In genomic region chr1:17162941-17163340, GRCh38 we compare ENCODE assay signal across 22 cellular contexts. TPM values are rescaled to one million over a fixed set of nuclear protein-coding genes. Genes with fewer than 3 reads are reported as not detected.
DNase-seq lines count a peak whose midpoint lies in the region; ATAC-seq and TF ChIP-seq lines count a peak whose summit lies in the region.
"Had no signal": no experiment of that assay in that cellular context is flagged by ENCODE, and none has a peak within 500 bp of the region (broad histone marks: within the 10 kb centered on the region; RNA-seq: fewer than 3 reads in every experiment).

No MANE protein-coding gene starts in this region.

- no peaks in the 10 kb centered on the region for H3K4me1 ChIP-seq in BE2C
- peaks cover 7% of the 10 kb centered on the region for H3K4me1 ChIP-seq in GM23248 (ENCODE audit: insufficient read depth)
- H3K4me1 ChIP-seq in Panc1 (ENCODE audit: control insufficient read depth, insufficient read depth, low read length): peaks cover 20% of the 10 kb centered on the region
- no peaks in the 10 kb centered on the region for H3K4me1 ChIP-seq in colonic mucosa

- intact Hi-C loops in Panc1 (cut with micrococcal nuclease; ENCODE audit: unreplicated experiment): no loop called here
- intact Hi-C loops in colonic mucosa (cut with DNase I): no loop called here

- 83 to 85% methylated on average over 7 of the region's 7 CpGs for WGBS in GM23248 (ENCODE audit: low coverage in 1 of 2, low lambda C conversion rate in 2 of 2, missing lambda C conversion rate in 2 of 2), 2 experiments

- no peak overlapping the region for H3K27ac ChIP-seq in GM23248
- H3K27ac ChIP-seq in Panc1 (ENCODE audit: low read length): peak overlapping the region; percentile 64
- H3K27ac ChIP-seq in colonic mucosa: no peak overlapping the region

- CTCF ChIA-PET in Panc1 (lab: Charles Lee): no interaction called here

- H3K27me3 ChIP-seq in BE2C: no peaks in the 10 kb centered on the region
- no peaks in the 10 kb centered on the region for H3K27me3 ChIP-seq in GM23248 (replicated peaks; ENCODE audit: insufficient read depth)
- H3K27me3 ChIP-seq in Panc1 (ENCODE audit: control insufficient read depth, insufficient read depth, low read length): no peaks in the 10 kb centered on the region
- H3K27me3 ChIP-seq in kidney epithelial cell (ENCODE audit: control insufficient read depth, insufficient read depth, low read length): no peaks in the 10 kb centered on the region
- H3K27me3 ChIP-seq in colonic mucosa: no peaks in the 10 kb centered on the region

- DNase-seq in BE2C (peak; percentile 25), GM23248 (peak; percentile 56), Panc1 (ENCODE audit: low read depth, low spot score) (no peak), kidney epithelial cell (ENCODE audit: low read depth) (peak; percentile 59), colonic mucosa (no peak), C1 segment of cervical spinal cord (lab: John Stamatoyannopoulos, UW) (no peak), KG1 (lab: John Stamatoyannopoulos, UW) (no peak)
- DNase-seq: activated CD4-positive, CD25-positive, alpha-beta regulatory T cell; activated naive CD4-positive, alpha-beta T cell treated with Interleukin-2 at 50 U/mL for 16 hours; activated T-cell treated with anti-CD3 and anti-CD28 coated beads, Interleukin-2, amount 50 U/mL, for 4 hours; amygdala; caudate nucleus; CD4-positive, alpha-beta memory T cell; GOT3; NCI-H1417; posterior cingulate gyrus had no signal

- H3K36me3 ChIP-seq in BE2C: no peaks in the 10 kb centered on the region
- no peaks in the 10 kb centered on the region for H3K36me3 ChIP-seq in GM23248 (ENCODE audit: low read depth)
- H3K36me3 ChIP-seq in Panc1 (ENCODE audit: control insufficient read depth, insufficient read depth, low read length): no peaks in the 10 kb centered on the region
- no peaks in the 10 kb centered on the region for H3K36me3 ChIP-seq in kidney epithelial cell (ENCODE audit: control insufficient read depth, insufficient read depth, low read length)
- no peaks in the 10 kb centered on the region for H3K36me3 ChIP-seq in colonic mucosa

- H3K9me3 ChIP-seq in BE2C (no peaks in the 10 kb centered on the region), GM23248 (ENCODE audit: low read depth) (no peaks in the 10 kb centered on the region), Panc1 (ENCODE audit: control insufficient read depth, insufficient read depth, low read depth, low read length) (no peaks in the 10 kb centered on the region), colonic mucosa (no peaks in the 10 kb centered on the region)

- H3F3A ChIP-seq in GM23248 (ENCODE audit: insufficient read depth): peaks cover 6% of the 10 kb centered on the region; the same call in 1 of the 2 replicates

- in situ Hi-C loops in GM23248 (cut with MboI): no loop called here
- in situ Hi-C loops in Panc1 (cut with HindIII; ENCODE audit: low pct_unique_long_range_greater_than_20kb, low sequenced_read_pairs): no loop called here

- H3K79me2 ChIP-seq in GM23248 (ENCODE audit: insufficient read depth): no peaks in the 10 kb centered on the region

- no peaks in the 10 kb centered on the region for H3K9me2 ChIP-seq in GM23248 (ENCODE audit: insufficient read depth)

- peak; percentile 41 for ATAC-seq in Panc1
- no peak for ATAC-seq in GM21786 (IDR thresholded peaks at IDR 0.05; ENCODE audit: unreplicated experiment)
- ATAC-seq: activated T-cell treated with anti-CD3 and anti-CD28 coated beads, Interleukin-2, amount 50 U/mL, for 4 hours; SK-N-SH treated with all-trans-retinoic acid at 6 μM for 48 hours had no signal

- H4K20me1 ChIP-seq in GM23248 (ENCODE audit: insufficient read depth): no peaks in the 10 kb centered on the region

- H2AFZ ChIP-seq in GM23248: no peak overlapping the region

- TF ChIP-seq CTCF in BE2C (IDR thresholded peaks at IDR 0.05; ENCODE audit: low read depth, low read length) (no peak), Panc1 (IDR thresholded peaks at IDR 0.05) (no peak), kidney epithelial cell (IDR thresholded peaks at IDR 0.05; ENCODE audit: insufficient read depth, low read length, poor library complexity, severe bottlenecking) (no peak), colonic mucosa (IDR thresholded peaks at IDR 0.05) (no peak)

- H3K4me2 ChIP-seq in GM23248 (ENCODE audit: unreplicated experiment): no peak overlapping the region

- no peak overlapping the region for H3K9ac ChIP-seq in GM23248
- no peak overlapping the region for H3K9ac ChIP-seq in colonic mucosa (ENCODE audit: low read depth in 2 of 2, low read length in 2 of 2)

- POLR2A ChIA-PET in Panc1 (lab: Charles Lee): no interaction called here

- no TSS peak for BruUV-seq in Panc1 (replicated peaks; lab: Mats Ljungman, UMichigan)

- H3K4me3 ChIP-seq in BE2C (ENCODE audit: low read depth, low read length) (no peak overlapping the region), GM23248 (no peak overlapping the region), Panc1 (ENCODE audit: low read depth in 2 of 2, low read length in 2 of 2) (no peak overlapping the region), kidney epithelial cell (ENCODE audit: low read depth, low read length) (no peak overlapping the region), colonic mucosa (no peak overlapping the region)

RNA-seq across cellular contexts. Expression of gene PADI1, which starts 42.0 kb away (rescaled TPM):
- polyA plus RNA-seq in BE2C (2012; ENCODE audit: insufficient read depth, insufficient read length, low read depth): not detected
- total RNA-seq in GM23248 (2014; rRNA removed; shearing (Covaris generic)): under 0.01 TPM in 1 of 2 replicates, not detected in the other
- 0.11 and 0.14 TPM in 2 replicates for polyA plus RNA-seq in GM23248 (2016; fragmentation: Nextera tagmentation; extraction: Ambion mirVana)
- total RNA-seq in Panc1 (2021; ENCODE audit: unreplicated experiment) (2.3 TPM), kidney epithelial cell (1.3 and 2.4 TPM in 2 replicates), colonic mucosa (under 1 TPM; 0.47 to 0.50 TPM)
- 2.6 TPM for polyA plus RNA-seq in Panc1 (2012; ENCODE audit: insufficient read length)
- total RNA-seq: activated T-cell treated with anti-CD3 and anti-CD28 coated beads, Interleukin-2, amount 50 U/mL, for 4 hours; CD4-positive, alpha-beta memory T cell; frontal cortex; natural killer cell treated with Interleukin-12 subunit alpha and Interleukin-12 subunit beta and Interleukin-15 and Interleukin-18, amount 100 ng/mL, for 72 hours; temporal lobe had no signal
- polyA plus RNA-seq: AG04450; CD4-positive, alpha-beta memory T cell had no signal

RNA-seq across cellular contexts. Expression of gene PADI2, which starts 43.7 kb away (rescaled TPM):
- not detected for polyA plus RNA-seq in BE2C (2012; ENCODE audit: insufficient read depth, insufficient read length, low read depth)
- 0.13 and 0.22 TPM in 2 replicates for total RNA-seq in GM23248 (2014; rRNA removed; shearing (Covaris generic))
- polyA plus RNA-seq in GM23248 (2016; fragmentation: Nextera tagmentation; extraction: Ambion mirVana): 0.08 and 0.11 TPM in 2 replicates
- 507 TPM for total RNA-seq in Panc1 (2021; ENCODE audit: unreplicated experiment)
- 830 TPM for polyA plus RNA-seq in Panc1 (2012; ENCODE audit: insufficient read length)
- 6.4 and 8.1 TPM in 2 replicates for total RNA-seq in kidney epithelial cell
- 100 to 1,000 TPM; 177 to 211 TPM for total RNA-seq in colonic mucosa
- total RNA-seq: natural killer cell treated with Interleukin-12 subunit alpha and Interleukin-12 subunit beta and Interleukin-15 and Interleukin-18, amount 100 ng/mL, for 72 hours had no signal
- polyA plus RNA-seq: AG04450; CD4-positive, alpha-beta memory T cell had no signal

Comparison
In these comparisons a context has a peak if more than half of its experiments do, and no peak if none do; other contexts are left out.
1. DNase-seq: peak in BE2C (single experiment), GM23248 (single experiment) and kidney epithelial cell (single experiment); none in Panc1 (single experiment), colonic mucosa (single experiment), C1 segment of cervical spinal cord (0 of 14) and KG1 (single experiment).
2. RNA of gene PADI2, which starts 43.7 kb away (total RNA-seq): 507 TPM in Panc1 (single experiment) and 177 to 211 TPM in colonic mucosa; 6.4 to 8.1 TPM in kidney epithelial cell and 0.13 to 0.22 TPM in GM23248; every median in the first group is over 10 times any median in the second.